ENCODE assay signal across 1 cellular context in the genomic region with DNA sequence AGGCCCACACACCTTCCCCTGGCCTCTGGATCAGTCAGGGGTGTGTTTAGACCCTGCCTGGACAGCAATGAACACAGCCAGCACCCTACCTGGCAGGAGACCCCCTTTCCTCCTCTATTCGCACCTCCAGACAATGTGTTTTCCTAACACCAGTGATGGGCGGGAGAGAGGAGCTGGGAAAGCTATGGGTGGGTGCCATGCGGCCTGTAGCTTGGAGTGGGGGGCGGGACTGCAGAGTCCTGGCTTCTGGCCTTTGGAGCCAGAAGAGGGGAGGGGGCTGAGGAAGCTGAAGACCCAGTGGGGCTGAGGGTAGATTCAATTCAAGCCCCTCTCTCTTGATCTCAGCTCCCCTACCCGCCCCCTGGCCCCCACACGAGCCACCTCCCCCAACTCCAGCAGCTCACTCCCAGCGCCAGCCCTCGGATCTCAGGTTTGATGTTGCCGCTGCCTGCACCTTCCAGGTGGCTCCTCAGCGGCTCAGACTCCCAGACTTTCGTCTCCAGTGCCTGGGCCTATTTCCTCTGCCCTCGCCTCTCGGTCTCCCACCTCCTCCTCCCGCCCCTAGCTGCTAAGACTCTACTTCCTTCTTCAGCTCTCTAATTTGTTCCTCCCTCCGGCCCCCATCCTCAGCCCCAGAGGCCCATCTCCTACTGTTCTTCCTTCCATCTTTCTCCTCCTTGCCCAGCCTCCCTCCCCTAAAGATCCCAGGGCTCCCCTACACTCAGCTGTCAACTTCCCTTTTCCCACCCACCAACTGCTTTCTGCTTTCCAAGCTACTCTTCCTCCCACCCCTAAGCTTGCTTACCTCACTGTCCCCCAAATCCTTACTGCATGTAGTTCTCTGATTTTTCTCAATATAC.
TF ChIP-seq lines count a peak whose summit lies in the region.

No MANE protein-coding gene starts in this region.

TF ChIP-seq in H1, 55 proteins besides CTCF, POLR2A, EP300 and RAD21:
- TF ChIP-seq CREB1 (IDR thresholded peaks at IDR 0.05) = no peak
- no peak for TF ChIP-seq TEAD4 (IDR thresholded peaks at IDR 0.05; ENCODE audit: low read depth, low read length)
- no peak for TF ChIP-seq SP4 (IDR thresholded peaks at IDR 0.05; ENCODE audit: low read length)
- TF ChIP-seq, protein P1, sequence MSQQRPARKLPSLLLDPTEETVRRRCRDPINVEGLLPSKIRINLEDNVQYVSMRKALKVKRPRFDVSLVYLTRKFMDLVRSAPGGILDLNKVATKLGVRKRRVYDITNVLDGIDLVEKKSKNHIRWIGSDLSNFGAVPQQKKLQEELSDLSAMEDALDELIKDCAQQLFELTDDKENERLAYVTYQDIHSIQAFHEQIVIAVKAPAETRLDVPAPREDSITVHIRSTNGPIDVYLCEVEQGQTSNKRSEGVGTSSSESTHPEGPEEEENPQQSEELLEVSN (IDR thresholded peaks at IDR 0.05) = peak; percentile 73
- no peak for TF ChIP-seq MAFK (IDR thresholded peaks at IDR 0.05; ENCODE audit: low read depth, low read length)
- no peak for TF ChIP-seq POLR2AphosphoS5 (IDR thresholded peaks at IDR 0.05; ENCODE audit: low read depth, low read length)
- TF ChIP-seq POU5F1 (IDR thresholded peaks at IDR 0.05; ENCODE audit: low read depth, low read length) = no peak
- no peak for TF ChIP-seq KDM1A (IDR thresholded peaks at IDR 0.05; ENCODE audit: borderline replicate concordance, low read length)
- TF ChIP-seq TAF1 (IDR thresholded peaks at IDR 0.05; ENCODE audit: low read depth, low read length) = no peak
